Comparison of ENCODE assay signal across 1 cellular context in genomic region chr5:163309850-163310365, GRCh38.
TF ChIP-seq lines count a peak whose summit lies in the region.

No MANE protein-coding gene starts in this region.

TF ChIP-seq in SK-N-SH, 30 proteins besides CTCF, POLR2A, EP300 and RAD21 (continued from another document):
- no peak for TF ChIP-seq RXRA (IDR thresholded peaks at IDR 0.05; ENCODE audit: borderline replicate concordance, low read depth)
TF ChIP-seq in SK-N-SH: peak in this region for 0.
